7 cellular contexts compared by ENCODE assay signal in the genomic region with DNA sequence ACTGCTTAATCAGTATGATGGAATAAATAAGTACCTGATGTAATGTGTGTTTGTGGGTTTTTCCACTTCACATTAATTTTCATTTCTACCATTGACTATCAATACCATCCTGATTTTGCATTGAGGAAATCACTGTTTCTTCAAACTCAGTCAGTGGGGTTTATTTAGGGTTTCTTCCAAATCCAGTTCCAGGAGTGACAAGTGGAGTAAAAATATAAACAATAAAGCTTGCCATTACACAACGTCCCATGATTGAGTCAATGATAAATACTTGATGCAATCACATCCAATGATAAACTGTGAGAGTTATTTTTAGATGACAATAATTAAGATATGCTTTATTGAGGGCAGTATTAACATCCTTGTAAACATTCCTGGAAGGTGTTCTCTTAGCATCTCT.
"Had no signal": no experiment of that assay in that cellular context is flagged by ENCODE, and none has a peak within 500 bp of the region (broad histone marks: within the 10 kb centered on the region; RNA-seq: fewer than 3 reads in every experiment).

No MANE protein-coding gene starts in this region.

- H3K4me3 ChIP-seq: GM12878 had no signal

- ATAC-seq: GM12878 had no signal

- FAIRE-seq: GM12878, GM12891, GM12892, GM18507, GM19239 had no signal

- DNase-seq: GDM1, GF-D8 had no signal
